Comparison of ENCODE assay signal across 24 cellular contexts in the genomic region with DNA sequence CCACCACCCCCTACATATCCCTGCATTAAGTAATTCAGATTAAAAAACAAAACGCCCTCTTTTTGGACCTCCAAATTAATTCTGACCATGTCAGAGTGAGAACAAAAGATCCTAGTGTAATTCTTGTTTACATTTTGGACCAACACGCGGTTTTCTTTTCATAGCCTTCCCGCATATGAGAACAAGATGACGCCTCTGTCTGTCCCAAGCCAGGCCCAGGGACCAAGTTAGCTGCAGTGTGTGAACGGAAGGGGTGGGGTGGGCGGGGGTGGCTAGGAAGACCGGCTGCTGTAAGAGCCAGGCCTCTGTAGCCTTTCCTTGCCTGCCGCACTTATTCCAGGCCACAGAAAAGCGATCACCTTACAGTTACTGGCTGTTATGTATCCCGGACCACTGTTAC.
A peak's percentile ranks its signal among the peaks of the same experiment; 100 is the strongest.
DNase-seq lines count a peak whose midpoint lies in the region; ATAC-seq and TF ChIP-seq lines count a peak whose summit lies in the region.
"Had no signal": no experiment of that assay in that cellular context is flagged by ENCODE, and none has a peak within 500 bp of the region (broad histone marks: within the 10 kb centered on the region; RNA-seq: fewer than 3 reads in every experiment).

No MANE protein-coding gene starts in this region.

- H3K36me3 ChIP-seq in heart right ventricle (peaks cover 0 to 30% (median 15%) of the 10 kb centered on the region in 9 donors), colonic mucosa (no peaks in the 10 kb centered on the region), body of pancreas (replicated peaks in 1 of 2; ENCODE audit: insufficient read depth in 1 of 2, low read depth in 2 of 2) (no peaks in the 10 kb centered on the region)
- H3K36me3 ChIP-seq: transverse colon had no signal

- no peaks in the 10 kb centered on the region for H3K27me3 ChIP-seq in heart right ventricle
- no peaks in the 10 kb centered on the region for H3K27me3 ChIP-seq in colonic mucosa
- H3K27me3 ChIP-seq in body of pancreas, result no peaks in the 10 kb centered on the region
- H3K27me3 ChIP-seq: transverse colon had no signal

- H3K4me3 ChIP-seq in heart right ventricle (no peak overlapping the region), colonic mucosa (no peak overlapping the region), body of pancreas (no peak overlapping the region)
- H3K4me3 ChIP-seq: SK-N-MC, skin epidermis, transverse colon had no signal

- ATAC-seq in heart right ventricle (peak in 7 of 8 donors; percentile 41 to 87 (median 70)), body of pancreas (no peak)
- ATAC-seq: left colon; stimulated activated naive CD8-positive, alpha-beta T cell treated with anti-CD3 and anti-CD28 coated beads, Interleukin-15, amount 100 ng/mL, for 72 hours had no signal

- no peak for TF ChIP-seq CTCF in heart right ventricle (IDR thresholded peaks at IDR 0.05)
- no peak for TF ChIP-seq CTCF in colonic mucosa (IDR thresholded peaks at IDR 0.05)
- no peak for TF ChIP-seq CTCF in body of pancreas (IDR thresholded peaks at IDR 0.05)

- peak overlapping the region in 9 of 10 donors; percentile 16 to 68 (median 46) for H3K27ac ChIP-seq in heart right ventricle
- no peak overlapping the region for H3K27ac ChIP-seq in colonic mucosa
- no peak overlapping the region for H3K27ac ChIP-seq in body of pancreas
- H3K27ac ChIP-seq: KMS-11, SK-N-MC, transverse colon had no signal

- 77 to 82% methylated on average over 11 of the region's 11 CpGs for WGBS in heart right ventricle, 2 donors
- 66 to 83% methylated on average over 6 to 11 of the region's 11 CpGs for whole genome bisulfite sequencing in body of pancreas, 2 donors

- CTCF ChIA-PET in HEK293T (lab: Yijun Ruan, JAX), result no interaction called here

- POLR2A ChIA-PET in HEK293T (lab: Yijun Ruan, JAX), result no interaction called here

- DNase-seq in Ammon's horn (ENCODE audit: low spot score) (peak; percentile 92), astrocyte of the hippocampus (ENCODE audit: low read depth, low spot score) (peak; percentile 53), heart right ventricle (no peak), nucleus accumbens (lab: John Stamatoyannopoulos, UW) (peak in 48 of 56 donors; percentile 27 to 93 (median 72)), colonic mucosa (no peak), HEK293T (ENCODE audit: extremely low spot score) (no peak), body of pancreas (no peak), NCI-H2227 (lab: John Stamatoyannopoulos, UW; ENCODE audit: unreplicated experiment) (no peak)
- DNase-seq: activated CD4-positive, alpha-beta T cell treated with anti-CD3 and anti-CD28 coated beads for 4 hours; activated naive CD4-positive, alpha-beta T cell; activated T-cell treated with anti-CD3 and anti-CD28 coated beads, Interleukin-2, amount 50 U/mL, for 24 hours; AML-193; GOT3; left colon; mesendoderm; MM.1S; NCI-H2081 treated with DMSO at 0.1 percent for 48 hours; NCI-H748 treated with DMSO at 0.1 percent for 48 hours; stimulated activated CD8-positive, alpha-beta memory T cell treated with anti-CD3 and anti-CD28 coated beads, Interleukin-4, amount 100 ng/mL, for 48 hours; stimulated activated naive CD8-positive, alpha-beta T cell treated with anti-CD3 and anti-CD28 coated beads, Interleukin-15, amount 100 ng/mL, for 72 hours; transverse colon had no signal

- intact Hi-C loops in heart right ventricle (cut with DNase I) (no loop called here), colonic mucosa (cut with DNase I) (no loop called here), body of pancreas (cut with DNase I) (no loop called here)

- no peak overlapping the region for H3K9ac ChIP-seq in colonic mucosa (ENCODE audit: low read depth in 2 of 2, low read length in 2 of 2)
- H3K9ac ChIP-seq: KMS-11 had no signal

- H3K4me1 ChIP-seq in heart right ventricle (peaks cover 0 to 35% (median 13%) of the 10 kb centered on the region in 9 donors), colonic mucosa (no peaks in the 10 kb centered on the region), body of pancreas (no peaks in the 10 kb centered on the region)
- H3K4me1 ChIP-seq: transverse colon had no signal

- H3K9me3 ChIP-seq in heart right ventricle (no peaks in the 10 kb centered on the region), colonic mucosa (no peaks in the 10 kb centered on the region), body of pancreas (no peaks in the 10 kb centered on the region)
- H3K9me3 ChIP-seq: transverse colon had no signal

- TF ChIP-seq POLR2A in body of pancreas (IDR thresholded peaks at IDR 0.05), result no peak

TF ChIP-seq in HEK293T, 16 proteins besides CTCF, POLR2A, EP300 and RAD21:
- TF ChIP-seq CTBP1 (IDR thresholded peaks at IDR 0.05; ENCODE audit: borderline replicate concordance) (no peak), FOXM1 (IDR thresholded peaks at IDR 0.05; ENCODE audit: borderline replicate concordance) (no peak), TARDBP (IDR thresholded peaks at IDR 0.05) (no peak), SP1 (IDR thresholded peaks at IDR 0.05) (no peak), ELF4 (IDR thresholded peaks at IDR 0.05) (no peak), FOXK2 (IDR thresholded peaks at IDR 0.05) (no peak), BHLHE40 (IDR thresholded peaks at IDR 0.05; ENCODE audit: borderline replicate concordance) (no peak), LEF1 (IDR thresholded peaks at IDR 0.05; ENCODE audit: borderline replicate concordance) (no peak), ZNF384 (IDR thresholded peaks at IDR 0.05) (no peak), L3MBTL2 (conservative IDR thresholded peaks at IDR 0.05) (no peak), ARNT (IDR thresholded peaks at IDR 0.05) (no peak), SUZ12 (IDR thresholded peaks at IDR 0.05) (no peak), NFRKB (IDR thresholded peaks at IDR 0.05) (no peak), HDGF (IDR thresholded peaks at IDR 0.05; ENCODE audit: borderline replicate concordance) (no peak), FOXA1 (IDR thresholded peaks at IDR 0.05) (no peak)
- TF ChIP-seq, protein P1, sequence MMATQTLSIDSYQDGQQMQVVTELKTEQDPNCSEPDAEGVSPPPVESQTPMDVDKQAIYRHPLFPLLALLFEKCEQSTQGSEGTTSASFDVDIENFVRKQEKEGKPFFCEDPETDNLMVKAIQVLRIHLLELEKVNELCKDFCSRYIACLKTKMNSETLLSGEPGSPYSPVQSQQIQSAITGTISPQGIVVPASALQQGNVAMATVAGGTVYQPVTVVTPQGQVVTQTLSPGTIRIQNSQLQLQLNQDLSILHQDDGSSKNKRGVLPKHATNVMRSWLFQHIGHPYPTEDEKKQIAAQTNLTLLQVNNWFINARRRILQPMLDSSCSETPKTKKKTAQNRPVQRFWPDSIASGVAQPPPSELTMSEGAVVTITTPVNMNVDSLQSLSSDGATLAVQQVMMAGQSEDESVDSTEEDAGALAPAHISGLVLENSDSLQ (IDR thresholded peaks at IDR 0.05), result no peak
TF ChIP-seq in HEK293T: peak in this region for 0.

Comparison
In these comparisons a context has a peak if more than half of its experiments do, and no peak if none do; other contexts are left out.
1. DNase-seq: peak in Ammon's horn (single experiment), astrocyte of the hippocampus (single experiment) and nucleus accumbens (48 of 56); none in heart right ventricle (0 of 2), colonic mucosa (single experiment), HEK293T (single experiment), body of pancreas (0 of 4) and NCI-H2227 (single experiment).
2. H3K27ac ChIP-seq: peak in heart right ventricle (9 of 10); none in colonic mucosa (single experiment) and body of pancreas (0 of 4).